In genomic region chr12:57852620-57853509, GRCh38 we compare ENCODE assay signal across 8 cellular contexts. TPM values are rescaled to one million over a fixed set of nuclear protein-coding genes. Genes with fewer than 3 reads are reported as not detected.
A peak's percentile ranks its signal among the peaks of the same experiment; 100 is the strongest.
DNase-seq lines count a peak whose midpoint lies in the region; ATAC-seq and TF ChIP-seq lines count a peak whose summit lies in the region.

No MANE protein-coding gene starts in this region.

- TF ChIP-seq POLR2A in Peyer's patch (IDR thresholded peaks at IDR 0.05): no peak
- TF ChIP-seq POLR2A in thyroid gland (IDR thresholded peaks at IDR 0.05): no peak

- intact Hi-C loops in mucosa of descending colon (cut with DNase I, micrococcal nuclease) (no loop called here), thyroid gland (cut with DNase I) (loop anchor here (5.0 kb wide), 1 partner anchor 39 kb away; no protein-coding TSS in a partner anchor)

- 16 to 18% methylated on average over 17 to 27 of the region's 38 CpGs for WGBS in thyroid gland, 2 donors

- DNase-seq in Peyer's patch (no peak), mucosa of descending colon (peak in 1 of 3 donors; percentile 39), thyroid gland (peak; percentile 54 to 66), T-helper 2 cell (no peak), SKM-1 (lab: John Stamatoyannopoulos, UW; ENCODE audit: unreplicated experiment) (no peak), NCI-H1048 (lab: John Stamatoyannopoulos, UW) (no peak)

- H3K27ac ChIP-seq in Peyer's patch: peak overlapping the region; percentile 14 to 66 (median 54)
- peak overlapping the region; percentile 41 to 70 (median 56) for H3K27ac ChIP-seq in thyroid gland

- H3K9me3 ChIP-seq in Peyer's patch (no peaks in the 10 kb centered on the region), mucosa of descending colon (no peaks in the 10 kb centered on the region), thyroid gland (no peaks in the 10 kb centered on the region)

- H3K4me3 ChIP-seq in Peyer's patch (peak overlapping the region in 3 of 4 donors; percentile 9 to 23 (median 21)), mucosa of descending colon (no peak overlapping the region), thyroid gland (replicated peaks in 1 of 3) (peak overlapping the region in 2 of 3 donors; percentile 13 to 43)

- H3K36me3 ChIP-seq in Peyer's patch: no peaks in the 10 kb centered on the region
- H3K36me3 ChIP-seq in mucosa of descending colon (ENCODE audit: low read depth): no peaks in the 10 kb centered on the region
- H3K36me3 ChIP-seq in thyroid gland: no peaks in the 10 kb centered on the region

- peak; percentile 6 for ATAC-seq in esophagus mucosa
- ATAC-seq in mucosa of descending colon: peak; percentile 28
- ATAC-seq in GM18517 (IDR thresholded peaks at IDR 0.05; ENCODE audit: unreplicated experiment): no peak

- TF ChIP-seq CTCF in Peyer's patch (IDR thresholded peaks at IDR 0.05): no peak
- no peak for TF ChIP-seq CTCF in mucosa of descending colon (IDR thresholded peaks at IDR 0.05)
- peak in 3 of 6 experiments; percentile 4 to 29 (median 12) for TF ChIP-seq CTCF in thyroid gland (IDR thresholded peaks at IDR 0.05)

- H3K27me3 ChIP-seq in Peyer's patch (no peaks in the 10 kb centered on the region), thyroid gland (no peaks in the 10 kb centered on the region)

- H3K4me1 ChIP-seq in Peyer's patch (peaks cover 0 to 6% (median 2%) of the 10 kb centered on the region in 4 donors), mucosa of descending colon (ENCODE audit: low read depth) (peaks cover 5% of the 10 kb centered on the region), thyroid gland (peaks cover 12 to 19% of the 10 kb centered on the region in 2 donors)

RNA-seq across cellular contexts. Expression of gene CTDSP2, which starts 6.3 kb away (rescaled TPM):
- total RNA-seq in Peyer's patch (100 to 1,000 TPM in 3 of 4 donors, 10 to 100 TPM in 1; 87.5 to 196 (median 128) TPM), esophagus mucosa (49.8 TPM), mucosa of descending colon (100 to 1,000 TPM; 220 to 339 (median 256) TPM), thyroid gland (100 to 1,000 TPM in 3 of 4 donors, 10 to 100 TPM in 1; 91.5 to 190 (median 138) TPM)

RNA-seq across cellular contexts. Expression of gene AVIL, which starts 34.3 kb away (rescaled TPM):
- total RNA-seq in Peyer's patch (10 to 100 TPM; 12.4 to 20.8 (median 16.8) TPM), esophagus mucosa (1.7 TPM), mucosa of descending colon (10 to 100 TPM; 12.2 to 13.6 (median 13.3) TPM), thyroid gland (10 to 100 TPM in 1 of 4 donors, 1 to 10 TPM in 3; 5.1 to 15.7 (median 7.8) TPM)

Comparison
In these comparisons a context has a peak if more than half of its experiments do, and no peak if none do; other contexts are left out.
1. DNase-seq: peak in thyroid gland (2 of 2); none in Peyer's patch (0 of 3), T-helper 2 cell (0 of 5), SKM-1 (single experiment) and NCI-H1048 (single experiment).